11 cellular contexts compared by ENCODE assay signal in genomic region chr1:87714278-87714677, GRCh38.
"Had no signal": no experiment of that assay in that cellular context is flagged by ENCODE, and none has a peak within 500 bp of the region (broad histone marks: within the 10 kb centered on the region; RNA-seq: fewer than 3 reads in every experiment).

No MANE protein-coding gene starts in this region.

- H3K4me3 ChIP-seq: GM23248, GM23338, HAP-1 had no signal

- DNase-seq: GM23248, GOT3, H7, H9, HCEC 1CT, HFFc6 had no signal

- H3K4me2 ChIP-seq: GM23338 had no signal

- H3K9ac ChIP-seq: GM23248 had no signal

- FAIRE-seq: H1, H54 had no signal

- H3K27ac ChIP-seq: GM23248 had no signal

- ATAC-seq: GM23338, HCT116 had no signal

- H3K9me3 ChIP-seq: HAP-1 had no signal

- H3K36me3 ChIP-seq: HAP-1 had no signal

- H2AFZ ChIP-seq: GM23248, GM23338 had no signal
